In genomic region chr9:135010363-135010860, GRCh38 we compare ENCODE assay signal across 19 cellular contexts.
A peak's percentile ranks its signal among the peaks of the same experiment; 100 is the strongest.
DNase-seq lines count a peak whose midpoint lies in the region; ATAC-seq and TF ChIP-seq lines count a peak whose summit lies in the region.
"Had no signal": no experiment of that assay in that cellular context is flagged by ENCODE, and none has a peak within 500 bp of the region (broad histone marks: within the 10 kb centered on the region; RNA-seq: fewer than 3 reads in every experiment).

No MANE protein-coding gene starts in this region.

- POLR2A ChIA-PET in naive thymus-derived CD8-positive, alpha-beta T cell (lab: Charles Lee), result no interaction called here

- H3K27me3 ChIP-seq in lung (ENCODE audit: control insufficient read depth, insufficient read depth), result no peaks in the 10 kb centered on the region

- H3K9me3 Mint-ChIP-seq in natural killer cell treated with Interleukin-12 subunit alpha and Interleukin-12 subunit beta and Interleukin-15 and Interleukin-18, amount 100 ng/mL, for 72 hours, result no peaks in the 10 kb centered on the region
- H3K9me3 Mint-ChIP-seq in natural killer cell, result no peaks in the 10 kb centered on the region
- H3K9me3 Mint-ChIP-seq in naive thymus-derived CD8-positive, alpha-beta T cell, result no peaks in the 10 kb centered on the region
- no peaks in the 10 kb centered on the region for H3K9me3 Mint-ChIP-seq in immature natural killer cell
- H3K9me3 Mint-ChIP-seq: CD4-positive, alpha-beta memory T cell had no signal

- no peak overlapping the region for H3K27ac ChIP-seq in lung (ENCODE audit: low read depth in 1 of 2, low read length in 1 of 2)
- H3K27ac ChIP-seq: KMS-11 had no signal

- no peaks in the 10 kb centered on the region for H3K9me3 ChIP-seq in lung (ENCODE audit: control insufficient read depth in 2 of 2, insufficient read depth in 1 of 2, low read length in 1 of 2)

- no peak overlapping the region for H3K4me3 Mint-ChIP-seq in natural killer cell treated with Interleukin-12 subunit alpha and Interleukin-12 subunit beta and Interleukin-15 and Interleukin-18, amount 100 ng/mL, for 72 hours
- H3K4me3 Mint-ChIP-seq in natural killer cell (no peak overlapping the region), immature natural killer cell (no peak overlapping the region)
- no peak overlapping the region for H3K4me3 Mint-ChIP-seq in naive thymus-derived CD8-positive, alpha-beta T cell
- H3K4me3 Mint-ChIP-seq: CD4-positive, alpha-beta memory T cell had no signal

- no peaks in the 10 kb centered on the region for H3K36me3 ChIP-seq in lung (ENCODE audit: control insufficient read depth in 2 of 2, insufficient read depth in 2 of 2, low read length in 2 of 2)

- no peaks in the 10 kb centered on the region for H3K36me3 Mint-ChIP-seq in natural killer cell treated with Interleukin-12 subunit alpha and Interleukin-12 subunit beta and Interleukin-15 and Interleukin-18, amount 100 ng/mL, for 72 hours
- H3K36me3 Mint-ChIP-seq in natural killer cell, result no peaks in the 10 kb centered on the region
- H3K36me3 Mint-ChIP-seq in naive thymus-derived CD8-positive, alpha-beta T cell, result no peaks in the 10 kb centered on the region
- H3K36me3 Mint-ChIP-seq in immature natural killer cell, result no peaks in the 10 kb centered on the region
- H3K36me3 Mint-ChIP-seq: CD4-positive, alpha-beta memory T cell had no signal

- no peak overlapping the region for H3K27ac Mint-ChIP-seq in natural killer cell treated with Interleukin-12 subunit alpha and Interleukin-12 subunit beta and Interleukin-15 and Interleukin-18, amount 100 ng/mL, for 72 hours
- H3K27ac Mint-ChIP-seq in natural killer cell (no peak overlapping the region), immature natural killer cell (no peak overlapping the region)
- H3K27ac Mint-ChIP-seq in naive thymus-derived CD8-positive, alpha-beta T cell, result no peak overlapping the region
- H3K27ac Mint-ChIP-seq: CD4-positive, alpha-beta memory T cell had no signal

- H3K27me3 Mint-ChIP-seq in natural killer cell treated with Interleukin-12 subunit alpha and Interleukin-12 subunit beta and Interleukin-15 and Interleukin-18, amount 100 ng/mL, for 72 hours, result peaks cover 0 to 3% of the 10 kb centered on the region in 2 donors
- H3K27me3 Mint-ChIP-seq in natural killer cell (ENCODE audit: low read depth in 2 of 2), result peaks cover 0 to 2% of the 10 kb centered on the region in 2 donors
- H3K27me3 Mint-ChIP-seq in naive thymus-derived CD8-positive, alpha-beta T cell, result peaks cover 0 to 20% (median 4%) of the 10 kb centered on the region in 5 donors
- H3K27me3 Mint-ChIP-seq in immature natural killer cell (ENCODE audit: low read depth in 3 of 3), result no peaks in the 10 kb centered on the region

- no peak for TF ChIP-seq CTCF in natural killer cell (IDR thresholded peaks at IDR 0.05)
- TF ChIP-seq CTCF in lung (IDR thresholded peaks at IDR 0.05; ENCODE audit: control extremely low read depth, extremely low read depth), result no peak

- DNase-seq in natural killer cell treated with Interleukin-12 subunit alpha and Interleukin-12 subunit beta and Interleukin-15 and Interleukin-18, amount 100 ng/mL, for 72 hours (ENCODE audit: low spot score), result peak; percentile 22
- no peak for DNase-seq in natural killer cell
- DNase-seq in SK-MEL-5 (ENCODE audit: low read depth, low spot score), result peak; percentile 6
- no peak for DNase-seq in lung (ENCODE audit: low spot score)
- DNase-seq in naive thymus-derived CD8-positive, alpha-beta T cell, result no peak
- DNase-seq in immature natural killer cell, result no peak
- DNase-seq: ACHN; AML-193; Calu3; CD4-positive, alpha-beta memory T cell; DND-41; HCEC 1CT; NCI-H1048; NCI-H2107; NCI-H345; NK-92 treated with Interleukin-12 subunit alpha and Interleukin-12 subunit beta, amount 100 ng/mL, for 24 hours; SHP77 treated with DMSO at 0.1 percent for 48 hours had no signal

- no peaks in the 10 kb centered on the region for H3K4me1 Mint-ChIP-seq in natural killer cell treated with Interleukin-12 subunit alpha and Interleukin-12 subunit beta and Interleukin-15 and Interleukin-18, amount 100 ng/mL, for 72 hours (ENCODE audit: low read depth in 2 of 2)
- H3K4me1 Mint-ChIP-seq in natural killer cell, result no peaks in the 10 kb centered on the region
- no peaks in the 10 kb centered on the region for H3K4me1 Mint-ChIP-seq in naive thymus-derived CD8-positive, alpha-beta T cell
- H3K4me1 Mint-ChIP-seq in immature natural killer cell, result no peaks in the 10 kb centered on the region
- H3K4me1 Mint-ChIP-seq: CD4-positive, alpha-beta memory T cell had no signal

- in situ Hi-C loops in SK-MEL-5 (cut with HindIII; ENCODE audit: low pct_unique_long_range_greater_than_20kb, low sequenced_read_pairs), result no loop called here

- H3K4me1 ChIP-seq in lung (ENCODE audit: control insufficient read depth in 2 of 2, insufficient read depth in 2 of 2, low read length in 2 of 2), result no peaks in the 10 kb centered on the region

- WGBS in lung, 2 donors, result 75 to 80% methylated on average over 5 of the region's 5 CpGs

- intact Hi-C loops in natural killer cell (cut with micrococcal nuclease), result no loop called here

- no peak overlapping the region for H3K4me3 ChIP-seq in lung

- ATAC-seq in natural killer cell treated with Interleukin-12 subunit alpha and Interleukin-12 subunit beta and Interleukin-15 and Interleukin-18, amount 100 ng/mL, for 72 hours, result no peak
- ATAC-seq in natural killer cell (no peak), lung (ENCODE audit: insufficient read depth, low FRiP score) (peak; percentile 8), GM21723 (IDR thresholded peaks at IDR 0.05; ENCODE audit: unreplicated experiment) (no peak)
- ATAC-seq in naive thymus-derived CD8-positive, alpha-beta T cell, result no peak

Comparison
In these comparisons a context has a peak if more than half of its experiments do, and no peak if none do; other contexts are left out.
1. DNase-seq: peak in natural killer cell treated with Interleukin-12 subunit alpha and Interleukin-12 subunit beta and Interleukin-15 and Interleukin-18, amount 100 ng/mL, for 72 hours (single experiment) and SK-MEL-5 (single experiment); none in natural killer cell (single experiment), lung (single experiment), naive thymus-derived CD8-positive, alpha-beta T cell (0 of 10) and immature natural killer cell (0 of 3).